1 cellular context compared by ENCODE assay signal in genomic region chr5:65624570-65625555, GRCh38.
TF ChIP-seq lines count a peak whose summit lies in the region.

SHLD3 (plus strand) TSS chr5:65625027; CDS start chr5:65629588, 4,561 bp downstream.
TRAPPC13 (plus strand) TSS chr5:65625027; CDS start chr5:65625061, 34 bp downstream.

TF ChIP-seq in HepG2, 621 proteins besides CTCF, POLR2A, EP300 and RAD21 (continued from another document and continues in another):
- TF ChIP-seq ZNF318 (CRISPR knock-in tag; IDR thresholded peaks at IDR 0.05) (no peak), ZNF160 (CRISPR knock-in tag; IDR thresholded peaks at IDR 0.05) (0 out of 2 replicates have a peak, but pooled peaks have one; percentile 45), STAT6 (CRISPR knock-in tag; IDR thresholded peaks at IDR 0.05; ENCODE audit: borderline replicate concordance) (0 out of 2 replicates have a peak, but pooled peaks have one; percentile 59), ZNF777 (CRISPR knock-in tag; IDR thresholded peaks at IDR 0.05) (no peak; the same call in 1 of the 2 replicates), YY1 (IDR thresholded peaks at IDR 0.05; ENCODE audit: insufficient read depth, insufficient replicate concordance, low read depth, low read length) (peak; percentile 82), DZIP1 (CRISPR knock-in tag; IDR thresholded peaks at IDR 0.05) (0 out of 2 replicates have a peak, but pooled peaks have one; percentile 38), ZNF317 (CRISPR knock-in tag; IDR thresholded peaks at IDR 0.05) (no peak), RFXANK (CRISPR knock-in tag; IDR thresholded peaks at IDR 0.05) (0 out of 2 replicates have a peak, but pooled peaks have one; percentile 25), NCOR1 (IDR thresholded peaks at IDR 0.05; ENCODE audit: borderline replicate concordance, low read length) (no peak), MIXL1 (CRISPR knock-in tag; IDR thresholded peaks at IDR 0.05) (no peak), AKNA (CRISPR knock-in tag; IDR thresholded peaks at IDR 0.05; ENCODE audit: borderline replicate concordance) (0 out of 2 replicates have a peak, but pooled peaks have one; percentile 14), TRIM24 (CRISPR knock-in tag; IDR thresholded peaks at IDR 0.05) (no peak), MBNL3 (CRISPR knock-in tag; conservative IDR thresholded peaks at IDR 0.05) (no peak), CREB1 (IDR thresholded peaks at IDR 0.05) (no peak), CREB1 (CRISPR knock-in tag; IDR thresholded peaks at IDR 0.05) (no peak), HNF4A (CRISPR knock-in tag; IDR thresholded peaks at IDR 0.05) (peak; percentile 29; the same call in 1 of the 2 replicates), SP2 (CRISPR knock-in tag; IDR thresholded peaks at IDR 0.05) (no peak), ZNF350 (CRISPR knock-in tag; IDR thresholded peaks at IDR 0.05; ENCODE audit: borderline replicate concordance, low read depth) (no peak), ZUFSP (CRISPR knock-in tag; IDR thresholded peaks at IDR 0.05; ENCODE audit: borderline replicate concordance) (no peak), TBL1XR1 (IDR thresholded peaks at IDR 0.05; ENCODE audit: borderline replicate concordance, low read length, partially characterized antibody) (no peak), TFE3 (CRISPR knock-in tag; IDR thresholded peaks at IDR 0.05) (no peak; the same call in 1 of the 2 replicates), ZNF501 (CRISPR knock-in tag; IDR thresholded peaks at IDR 0.05) (no peak), KDM5A (IDR thresholded peaks at IDR 0.05; ENCODE audit: borderline replicate concordance, low read length) (peak; percentile 93), ZBTB46 (CRISPR knock-in tag; IDR thresholded peaks at IDR 0.05; ENCODE audit: borderline replicate concordance) (no peak), TFAP4 (IDR thresholded peaks at IDR 0.05; ENCODE audit: borderline replicate concordance, low read depth) (no peak), ZNF589 (CRISPR knock-in tag; conservative IDR thresholded peaks at IDR 0.05) (no peak), ZFP36 (IDR thresholded peaks at IDR 0.05; ENCODE audit: borderline replicate concordance, low read depth, low read length, partially characterized antibody) (no peak), NR2C2 (CRISPR knock-in tag; IDR thresholded peaks at IDR 0.05; ENCODE audit: borderline replicate concordance) (peak; percentile 99)
